In the genomic region with DNA sequence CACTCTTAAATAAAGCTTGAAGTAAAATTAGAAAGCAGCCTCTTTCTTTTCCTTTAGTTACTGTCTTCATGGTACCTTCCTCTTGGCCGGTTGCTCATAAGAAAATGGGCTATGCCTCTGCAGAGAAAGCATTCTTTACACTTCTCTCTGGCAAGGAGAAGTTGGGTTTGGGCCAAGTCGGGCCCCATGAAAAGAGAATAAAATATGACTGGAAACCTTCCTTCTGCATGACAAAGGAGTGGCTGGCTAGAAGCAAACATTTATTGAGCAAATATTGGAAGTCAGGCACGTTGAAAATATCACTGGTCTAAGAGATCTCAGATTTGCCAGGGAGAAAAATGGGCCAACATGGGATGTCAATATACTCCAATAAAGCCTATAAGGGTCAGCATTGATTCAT, we compare ENCODE assay signal across 6 cellular contexts.
"Had no signal": no experiment of that assay in that cellular context is flagged by ENCODE, and none has a peak within 500 bp of the region (broad histone marks: within the 10 kb centered on the region; RNA-seq: fewer than 3 reads in every experiment).

No MANE protein-coding gene starts in this region.

- H3K27ac ChIP-seq: HL-60 had no signal

- H2AFZ ChIP-seq: GM23338 had no signal

- H3K4me3 ChIP-seq: GM23338 had no signal

- H3K4me2 ChIP-seq: GM23338 had no signal

- ATAC-seq: GM23338, HepG2 had no signal

- DNase-seq: H9, HCEC 1CT, KBM-7 had no signal
